9 cellular contexts compared by ENCODE assay signal in genomic region chr1:5394111-5394510, GRCh38.
"Had no signal": no experiment of that assay in that cellular context is flagged by ENCODE, and none has a peak within 500 bp of the region (broad histone marks: within the 10 kb centered on the region; RNA-seq: fewer than 3 reads in every experiment).

No MANE protein-coding gene starts in this region.

- H3K36me3 ChIP-seq: cardiac muscle cell, right atrium auricular region, tibial artery had no signal

- H3K9me3 ChIP-seq: tibial artery had no signal

- H3K27me3 ChIP-seq: cardiac muscle cell, right atrium auricular region had no signal

- H3K27ac ChIP-seq: cardiac muscle cell, parathyroid adenoma, right atrium auricular region, skin epidermis, tibial artery had no signal

- DNase-seq: activated naive CD4-positive, alpha-beta T cell; foreskin melanocyte; head of caudate nucleus; kidney; tibial artery had no signal

- H3K4me1 ChIP-seq: parathyroid adenoma, right atrium auricular region, tibial artery had no signal

- H3K4me3 ChIP-seq: cardiac muscle cell, right atrium auricular region, skin epidermis, tibial artery had no signal
